Comparison of ENCODE assay signal across 18 cellular contexts in genomic region chr7:31053986-31054385, GRCh38. TPM values are rescaled to one million over a fixed set of nuclear protein-coding genes. Genes with fewer than 3 reads are reported as not detected.
DNase-seq lines count a peak whose midpoint lies in the region; TF ChIP-seq lines count a peak whose summit lies in the region.
"Had no signal": no experiment of that assay in that cellular context is flagged by ENCODE, and none has a peak within 500 bp of the region (broad histone marks: within the 10 kb centered on the region; RNA-seq: fewer than 3 reads in every experiment).

No MANE protein-coding gene starts in this region.

- H3K9me3 ChIP-seq in neural progenitor cell (ENCODE audit: low read depth) = no peaks in the 10 kb centered on the region
- H3K9me3 ChIP-seq in vagina = no peaks in the 10 kb centered on the region
- no peaks in the 10 kb centered on the region for H3K9me3 ChIP-seq in ascending aorta
- H3K9me3 ChIP-seq: Peyer's patch had no signal

- H3K36me3 ChIP-seq in neural progenitor cell = no peaks in the 10 kb centered on the region
- no peaks in the 10 kb centered on the region for H3K36me3 ChIP-seq in vagina
- H3K36me3 ChIP-seq in ascending aorta = no peaks in the 10 kb centered on the region
- H3K36me3 ChIP-seq: BLaER1, Peyer's patch had no signal

- H3K4me1 Mint-ChIP-seq in endothelial cell (ENCODE audit: unreplicated experiment) = peaks cover 29% of the 10 kb centered on the region
- H3K4me1 Mint-ChIP-seq in neural progenitor cell = peaks cover 42% of the 10 kb centered on the region
- H3K4me1 Mint-ChIP-seq in HFFc6 (ENCODE audit: low read depth) = no peaks in the 10 kb centered on the region; the same call in 1 of the 2 replicates

- H3K9ac ChIP-seq in neural progenitor cell = no peak overlapping the region
- H3K9ac ChIP-seq: BLaER1 had no signal

- TF ChIP-seq CTCF in endothelial cell (IDR thresholded peaks at IDR 0.05; ENCODE audit: unreplicated experiment) (no peak), neural progenitor cell (IDR thresholded peaks at IDR 0.05) (no peak), vagina (IDR thresholded peaks at IDR 0.05) (no peak), HFFc6 (IDR thresholded peaks at IDR 0.05) (no peak), ascending aorta (IDR thresholded peaks at IDR 0.05) (no peak)

- no peaks in the 10 kb centered on the region for H3K79me2 ChIP-seq in neural progenitor cell (ENCODE audit: low read depth)

- no peak for TF ChIP-seq POLR2A in vagina (IDR thresholded peaks at IDR 0.05)

- peaks cover 7% of the 10 kb centered on the region for H3F3A ChIP-seq in neural progenitor cell (ENCODE audit: low read depth)

- intact Hi-C loops in vagina (cut with DNase I) = no loop called here
- intact Hi-C loops in ascending aorta (cut with DNase I) = no loop called here

- peak overlapping the region; percentile 94 for H3K4me2 ChIP-seq in neural progenitor cell
- H3K4me2 ChIP-seq: BLaER1 had no signal

- peak; percentile 31 for DNase-seq in DMS 273 (lab: John Stamatoyannopoulos, UW; ENCODE audit: unreplicated experiment)
- no peak for DNase-seq in DMS 273 treated with DMSO at 0.1 percent for 48 hours (lab: John Stamatoyannopoulos, UW)
- no peak for DNase-seq in endothelial cell (ENCODE audit: low spot score)
- DNase-seq in neural progenitor cell (ENCODE audit: low spot score) = no peak
- no peak for DNase-seq in vagina (ENCODE audit: extremely low spot score in 2 of 2)
- no peak for DNase-seq in activated CD4-positive, alpha-beta T cell treated with anti-CD3 and anti-CD28 coated beads, Interleukin-2, amount 50 U/mL, for 1 hour
- no peak for DNase-seq in HFFc6
- no peak for DNase-seq in ascending aorta (ENCODE audit: low spot score in 2 of 2)
- DNase-seq: CD8-positive, alpha-beta memory T cell; HCEC 1CT; NCI-H1417 treated with DMSO at 0.1 percent for 48 hours; NCI-H2029; NCI-H510A; Peyer's patch; SHP77 treated with DMSO at 0.1 percent for 48 hours had no signal

- H3K27ac Mint-ChIP-seq in endothelial cell (ENCODE audit: unreplicated experiment) (no peak overlapping the region), neural progenitor cell (no peak overlapping the region), HFFc6 (no peak overlapping the region)
- H3K27ac Mint-ChIP-seq: CD8-positive, alpha-beta memory T cell; IgD-negative memory B cell had no signal

- H3K4me3 Mint-ChIP-seq in endothelial cell (ENCODE audit: unreplicated experiment) = peak overlapping the region; percentile 81
- H3K4me3 Mint-ChIP-seq in neural progenitor cell = peak overlapping the region; percentile 88
- no peak overlapping the region for H3K4me3 Mint-ChIP-seq in HFFc6
- H3K4me3 Mint-ChIP-seq: IgD-negative memory B cell had no signal

- H3K27me3 Mint-ChIP-seq in endothelial cell (ENCODE audit: unreplicated experiment) = peaks cover 19% of the 10 kb centered on the region
- H3K27me3 Mint-ChIP-seq in neural progenitor cell (ENCODE audit: insufficient read depth, low read depth) = peaks cover 25% of the 10 kb centered on the region
- H3K27me3 Mint-ChIP-seq in HFFc6 (ENCODE audit: insufficient read depth) = peaks cover 37% of the 10 kb centered on the region

- H3K9me3 Mint-ChIP-seq in endothelial cell (ENCODE audit: unreplicated experiment) = no peaks in the 10 kb centered on the region
- no peaks in the 10 kb centered on the region for H3K9me3 Mint-ChIP-seq in neural progenitor cell
- no peaks in the 10 kb centered on the region for H3K9me3 Mint-ChIP-seq in HFFc6
- H3K9me3 Mint-ChIP-seq: CD8-positive, alpha-beta memory T cell had no signal

- H3K4me3 ChIP-seq in neural progenitor cell (no peak overlapping the region), vagina (peak overlapping the region; percentile 55 to 57), ascending aorta (no peak overlapping the region)
- H3K4me3 ChIP-seq: BLaER1 had no signal

- H3K27me3 ChIP-seq in neural progenitor cell (peaks cover 97% of the 10 kb centered on the region), vagina (no peaks in the 10 kb centered on the region), ascending aorta (no peaks in the 10 kb centered on the region)

- H3K27ac ChIP-seq in neural progenitor cell = no peak overlapping the region
- H3K27ac ChIP-seq in vagina = no peak overlapping the region
- no peak overlapping the region for H3K27ac ChIP-seq in ascending aorta
- H3K27ac ChIP-seq: 22Rv1, BLaER1, Peyer's patch had no signal

- no peak overlapping the region for H2AFZ ChIP-seq in neural progenitor cell (replicated peaks)

- H3K36me3 Mint-ChIP-seq in endothelial cell (ENCODE audit: low read depth, unreplicated experiment) (peaks cover 10% of the 10 kb centered on the region), neural progenitor cell (peaks cover 4% of the 10 kb centered on the region), HFFc6 (ENCODE audit: low read depth) (no peaks in the 10 kb centered on the region)
- H3K36me3 Mint-ChIP-seq: CD8-positive, alpha-beta memory T cell; IgD-negative memory B cell had no signal

- peaks cover 10% of the 10 kb centered on the region for H3K4me1 ChIP-seq in neural progenitor cell
- H3K4me1 ChIP-seq in vagina = peaks cover 7% of the 10 kb centered on the region
- peaks cover 0 to 5% of the 10 kb centered on the region in 2 donors for H3K4me1 ChIP-seq in ascending aorta
- H3K4me1 ChIP-seq: BLaER1 had no signal

- H4K20me1 ChIP-seq in neural progenitor cell (ENCODE audit: low read depth) = peaks cover 41% of the 10 kb centered on the region

RNA-seq across cellular contexts. Expression of gene ADCYAP1R1, which starts 1.9 kb away (rescaled TPM):
- total RNA-seq in endothelial cell (ENCODE audit: unreplicated experiment) = 39.3 TPM
- total RNA-seq in neural progenitor cell (ENCODE audit: low replicate concordance) = 0.39 and 0.56 TPM in 2 replicates
- 12.0 TPM for total RNA-seq in vagina
- total RNA-seq in HFFc6 (2021; fragmentation: NEBNext Ultra II Directional; extraction: Animal tissue kit (Norgen Biotek cat#: 25700)) = under 1 TPM in 1 of 6 experiments, not detected in 5; 0.03 TPM
- 7.8 TPM for total RNA-seq in ascending aorta
- total RNA-seq: CD8-positive, alpha-beta memory T cell had no signal

Comparison
In these comparisons a context has a peak if more than half of its experiments do, and no peak if none do; other contexts are left out.
1. H3K4me3 ChIP-seq: peak in vagina (2 of 2); none in neural progenitor cell (single experiment) and ascending aorta (0 of 2).